ENCODE assay signal across 1 cellular context in genomic region chr3:39192490-39193092, GRCh38.
TF ChIP-seq lines count a peak whose summit lies in the region.

Gene XIRP1, minus strand, starts transcription at chr3:39192595. Its CDS starts 3,150 bp downstream, at chr3:39189445.

TF ChIP-seq in GM12878, 131 proteins besides CTCF, POLR2A, EP300 and RAD21 (continued from another document):
- peak; percentile 29; the same call in 1 of the 2 replicates for TF ChIP-seq RUNX3 (IDR thresholded peaks at IDR 0.05; ENCODE audit: low read length)
- no peak for TF ChIP-seq BCL11A (IDR thresholded peaks at IDR 0.05; ENCODE audit: low read depth, low read length)
- TF ChIP-seq YY1 (IDR thresholded peaks at IDR 0.05; ENCODE audit: low read depth, low read length) = no peak
- TF ChIP-seq CHD4 (IDR thresholded peaks at IDR 0.05) = no peak
- TF ChIP-seq EED (IDR thresholded peaks at IDR 0.05; ENCODE audit: low read depth) = no peak
- peak; percentile 63; the same call in 1 of the 2 replicates for TF ChIP-seq MEF2A (IDR thresholded peaks at IDR 0.05; ENCODE audit: insufficient read depth, low read depth, low read length)
- TF ChIP-seq RBBP5 (conservative IDR thresholded peaks at IDR 0.05) = no peak
- no peak for TF ChIP-seq IKZF1 (conservative IDR thresholded peaks at IDR 0.05)
- no peak for TF ChIP-seq HSF1 (IDR thresholded peaks at IDR 0.05; ENCODE audit: low read depth, low read length)
- no peak for TF ChIP-seq CEBPZ (IDR thresholded peaks at IDR 0.05; ENCODE audit: low read depth, low read length)
- TF ChIP-seq TCF3 (IDR thresholded peaks at IDR 0.05; ENCODE audit: borderline replicate concordance, insufficient read depth, low read depth, low read length) = no peak
- TF ChIP-seq TCF12 (IDR thresholded peaks at IDR 0.05; ENCODE audit: low read depth, low read length) = peak; percentile 73; the same call in 1 of the 2 replicates
- TF ChIP-seq TCF7 (IDR thresholded peaks at IDR 0.05; ENCODE audit: borderline replicate concordance) = no peak
- TF ChIP-seq MXI1 (IDR thresholded peaks at IDR 0.05; ENCODE audit: low read depth, low read length) = no peak
